ENCODE assay signal across 30 cellular contexts in the genomic region with DNA sequence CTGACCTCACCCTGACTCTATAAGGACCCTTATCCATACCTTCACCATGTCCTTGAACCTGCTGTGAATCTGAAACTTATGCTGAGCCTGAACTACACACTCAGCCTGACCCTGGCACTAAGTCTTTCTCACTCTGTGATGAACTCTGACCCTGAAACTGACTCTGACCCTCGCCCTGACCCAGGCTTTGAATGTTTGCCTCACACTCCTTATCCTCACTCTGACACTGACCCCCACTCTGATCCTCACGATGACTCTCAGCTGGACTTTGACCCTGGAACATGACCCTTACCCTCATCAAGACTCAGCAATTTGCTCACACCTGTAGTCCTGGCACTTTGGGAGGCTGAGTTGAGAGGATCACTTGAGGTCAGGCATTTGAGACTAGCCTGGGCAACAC. TPM values are rescaled to one million over a fixed set of nuclear protein-coding genes. Genes with fewer than 3 reads are reported as not detected.
DNase-seq lines count a peak whose midpoint lies in the region; ATAC-seq, FAIRE-seq and TF ChIP-seq lines count a peak whose summit lies in the region.
"Had no signal": no experiment of that assay in that cellular context is flagged by ENCODE, and none has a peak within 500 bp of the region (broad histone marks: within the 10 kb centered on the region; RNA-seq: fewer than 3 reads in every experiment).

No MANE protein-coding gene starts in this region.

- H4K20me1 ChIP-seq in K562 (replicated peaks; ENCODE audit: control insufficient read depth, insufficient read depth, low read length) (no peaks in the 10 kb centered on the region), H1 (replicated peaks in 1 of 2; ENCODE audit: control insufficient read depth in 1 of 2, insufficient read depth in 2 of 2, low read length in 2 of 2) (no peaks in the 10 kb centered on the region)
- H4K20me1 ChIP-seq: BLaER1 had no signal

- peaks cover 9% of the 10 kb centered on the region; the same call in 1 of the 2 replicates for H3K23me2 ChIP-seq in H1 (ENCODE audit: low read depth, low read length)

- H3K27me3 ChIP-seq in K562 (ENCODE audit: control insufficient read depth in 2 of 2, insufficient read depth in 2 of 2, low read length in 2 of 2) (no peaks in the 10 kb centered on the region), H1 (replicated peaks in 1 of 4; ENCODE audit: control insufficient read depth in 3 of 4, extremely low read depth in 1 of 4, insufficient read depth in 3 of 4, low read length in 3 of 4) (peaks cover 5 to 31% (median 24%) of the 10 kb centered on the region in 4 experiments), aorta (ENCODE audit: control insufficient read depth in 1 of 2, insufficient read depth in 2 of 2, low read length in 1 of 2) (no peaks in the 10 kb centered on the region), esophagus squamous epithelium (peaks cover 0 to 77% (median 0%) of the 10 kb centered on the region in 4 donors)

- H2BK20ac ChIP-seq in H1 (ENCODE audit: low read length), result no peak overlapping the region

- H3K4me2 ChIP-seq in K562 (ENCODE audit: insufficient read depth, low read length) (no peak overlapping the region), H1 (ENCODE audit: insufficient read depth in 1 of 2, low read depth in 2 of 2, low read length in 2 of 2) (no peak overlapping the region)
- H3K4me2 ChIP-seq: BLaER1 had no signal

- H3K23ac ChIP-seq in H1 (ENCODE audit: insufficient read length), result no peak overlapping the region

- TF ChIP-seq CTCF in K562 (IDR thresholded peaks at IDR 0.05 in 2 of 3, conservative IDR thresholded peaks at IDR 0.05 in 1 of 3; ENCODE audit: insufficient read depth in 2 of 3, low read depth in 1 of 3, low read length in 3 of 3) (no peak), H1 (IDR thresholded peaks at IDR 0.05; ENCODE audit: control extremely low read depth in 1 of 3, insufficient read depth in 1 of 3, low read depth in 1 of 3, low read length in 3 of 3) (no peak), esophagus squamous epithelium (IDR thresholded peaks at IDR 0.05) (no peak)

- BruUV-seq in K562 (replicated peaks; lab: Mats Ljungman, UMichigan), result no TSS peak

- intact Hi-C loops in K562 (cut with micrococcal nuclease) (no loop called here), aorta (cut with DNase I) (no loop called here), esophagus squamous epithelium (cut with DNase I) (no loop called here)

- H2AFZ ChIP-seq in K562 (ENCODE audit: low read depth, low read length), result no peak overlapping the region
- H2AFZ ChIP-seq in H1 (ENCODE audit: low read length), result no peak overlapping the region

- no peaks in the 10 kb centered on the region for H3K36me3 ChIP-seq in K562 (ENCODE audit: control insufficient read depth, insufficient read depth, low read length)
- no peaks in the 10 kb centered on the region for H3K36me3 ChIP-seq in H1 (ENCODE audit: control insufficient read depth in 2 of 4, insufficient read depth in 4 of 4, low read length in 3 of 4)
- no peaks in the 10 kb centered on the region for H3K36me3 ChIP-seq in aorta (ENCODE audit: control insufficient read depth in 1 of 2, insufficient read depth in 2 of 2, low read length in 1 of 2)
- H3K36me3 ChIP-seq in esophagus squamous epithelium, result no peaks in the 10 kb centered on the region
- H3K36me3 ChIP-seq: BE2C, BLaER1 had no signal

- in situ Hi-C loops in K562 (cut with MboI), result no loop called here

- H2BK120ac ChIP-seq in H1 (replicated peaks; ENCODE audit: low read depth, low read length), result no peak overlapping the region

- no peak overlapping the region for H3K27ac ChIP-seq in K562 (ENCODE audit: extremely low read depth, low read depth, low read length)
- no peak overlapping the region for H3K27ac ChIP-seq in H1 (ENCODE audit: low read depth, low read length)
- H3K27ac ChIP-seq in aorta (ENCODE audit: low read depth in 1 of 2, low read length in 2 of 2), result no peak overlapping the region
- H3K27ac ChIP-seq in esophagus squamous epithelium, result no peak overlapping the region
- H3K27ac ChIP-seq: BLaER1 had no signal

- H3K56ac ChIP-seq in H1 (replicated peaks; ENCODE audit: insufficient read length, low read depth, low read length), result no peak overlapping the region

- no peak for DNase-seq in K562 (ENCODE audit: extremely low read depth in 1 of 4, low spot score in 3 of 4)
- DNase-seq in H1 (ENCODE audit: low read depth in 1 of 2, low spot score in 2 of 2), result no peak
- DNase-seq in aorta, result no peak
- no peak for DNase-seq in NCI-H446 treated with DMSO at 0.1 percent for 48 hours (lab: John Stamatoyannopoulos, UW)
- no peak for DNase-seq in esophagus squamous epithelium (lab: John Stamatoyannopoulos, UW)
- DNase-seq: 8988T; ACHN; BE2C; C1 segment of cervical spinal cord; CD4-positive, alpha-beta memory T cell; CD4-positive, CD25-positive, alpha-beta regulatory T cell; CD8-positive, alpha-beta memory T cell; COR-L47; DMS 273 treated with DMSO at 0.1 percent for 48 hours; DMS153; DMS53; DMS79; DND-41; EL; GDM1 had no signal

- TF ChIP-seq RAD21 in K562 (CRISPR knock-in tag; conservative IDR thresholded peaks at IDR 0.05 in 1 of 2, IDR thresholded peaks at IDR 0.05 in 1 of 2) (no peak), H1 (IDR thresholded peaks at IDR 0.05 in 1 of 2, conservative IDR thresholded peaks at IDR 0.05 in 1 of 2; ENCODE audit: low read depth in 2 of 2, low read length in 2 of 2) (no peak)

- H4K5ac ChIP-seq in H1 (ENCODE audit: insufficient read length, low read depth, low read length), result no peak overlapping the region

- no peak overlapping the region for H3K14ac ChIP-seq in H1 (ENCODE audit: insufficient read length)

- no peaks in the 10 kb centered on the region for H3K79me1 ChIP-seq in H1 (ENCODE audit: low read depth, low read length)

- no peak overlapping the region for H4K8ac ChIP-seq in H1 (ENCODE audit: extremely low read depth, insufficient read depth, low read length)

- H4K91ac ChIP-seq in H1 (replicated peaks; ENCODE audit: insufficient read length, low read length), result no peak overlapping the region

- ATAC-seq in K562 (no peak), aorta (ENCODE audit: low FRiP score) (peak; percentile 21)
- ATAC-seq: GM12878 had no signal

- no peak overlapping the region for H3K18ac ChIP-seq in H1 (ENCODE audit: extremely low read depth, low read length)

- 0 out of 2 replicates have a peak overlapping the region, but pooled peaks have one; percentile 65 for H2AK5ac ChIP-seq in H1 (ENCODE audit: low read depth, low read length)

- no peak overlapping the region for H3K4ac ChIP-seq in H1 (replicated peaks; ENCODE audit: insufficient read length, low read depth, low read length)

- CTCF ChIA-PET in K562 (lab: Yijun Ruan, JAX; ENCODE audit: low intra/inter-chr PET ratio) (no interaction called here), H1 (lab: Charles Lee; ENCODE audit: partially characterized antibody) (no interaction called here)

- H3K9ac ChIP-seq in K562 (ENCODE audit: insufficient read depth in 1 of 2, low read depth in 2 of 2, low read length in 2 of 2) (no peak overlapping the region), H1 (replicated peaks in 1 of 4; ENCODE audit: extremely low read depth in 1 of 4, low read depth in 3 of 4, low read length in 3 of 4) (no peak overlapping the region)
- H3K9ac ChIP-seq: BLaER1 had no signal

- POLR2A ChIA-PET in K562 (lab: Yijun Ruan, JAX), result interaction anchor here (0.8 kb wide), 1 partner anchor 161 kb away, joined by 3 read pairs; no protein-coding TSS in a partner anchor
- POLR2A ChIA-PET in H1 (lab: Charles Lee; ENCODE audit: partially characterized antibody), result interaction anchor here (5.1 kb wide), 1 partner anchor 25 kb away, joined by 27 read pairs; a partner anchor contains a TSS

- FAIRE-seq in K562 (lab: Jason Lieb, UNC) (no peak), H1 (lab: Jason Lieb, UNC) (no peak)
- FAIRE-seq: A204.1, GM12878, GM12892, GM18507 had no signal

- no peaks in the 10 kb centered on the region for H3K9me1 ChIP-seq in K562 (ENCODE audit: control insufficient read depth, insufficient read depth, low read length)

- H3K9me3 ChIP-seq in K562 (replicated peaks; ENCODE audit: control insufficient read depth, insufficient read depth, low read depth, low read length) (0 out of 2 replicates have a peak, but pooled peaks cover 1% of the 10 kb centered on the region), H1 (ENCODE audit: insufficient read depth in 2 of 2, low read depth in 1 of 2, low read length in 1 of 2) (peaks cover 0 to 4% of the 10 kb centered on the region in 2 experiments; a peak in 2 of 4 replicates), aorta (ENCODE audit: control insufficient read depth, low read length) (no peaks in the 10 kb centered on the region), esophagus squamous epithelium (no peaks in the 10 kb centered on the region)
- H3K9me3 ChIP-seq: BE2C had no signal

- 15% methylated on average over 2 of the region's 2 CpGs for WGBS in K562 (ENCODE audit: insufficient coverage, low coverage, missing lambda C conversion rate)
- 80% methylated on average over 2 of the region's 2 CpGs; no CpG with 5 or more reads in 1 of the 2 experiments for WGBS in H1 (ENCODE audit: extremely low coverage in 1 of 2, insufficient coverage in 1 of 2, insufficient read length in 1 of 2, insufficient replicate concordance in 2 of 2, low coverage in 1 of 2, low lambda C conversion rate in 2 of 2, missing lambda C conversion rate in 1 of 2), 2 experiments
- 78 to 81% methylated on average over 2 of the region's 2 CpGs for WGBS in aorta, 2 donors
- 38 to 64% methylated on average over 1 to 2 of the region's 2 CpGs for WGBS in esophagus squamous epithelium, 2 donors

- H3K4me3 ChIP-seq in K562 (no peak overlapping the region), H1 (ENCODE audit: extremely low read depth in 1 of 4, insufficient read depth in 2 of 4, low read depth in 3 of 4, low read length in 4 of 4) (no peak overlapping the region), aorta (ENCODE audit: low read length in 2 of 2) (no peak overlapping the region), esophagus squamous epithelium (no peak overlapping the region)
- H3K4me3 ChIP-seq: BLaER1, GM12878 had no signal

- no peak overlapping the region for H2BK5ac ChIP-seq in H1 (ENCODE audit: low read depth, low read length)

- peak overlapping the region; percentile 80; the same call in 1 of the 2 replicates for H2BK12ac ChIP-seq in H1 (ENCODE audit: low read depth, low read length)

- TF ChIP-seq EP300 in K562 (IDR thresholded peaks at IDR 0.05; ENCODE audit: low read length) (no peak), H1 (IDR thresholded peaks at IDR 0.05; ENCODE audit: borderline replicate concordance in 1 of 2, low read depth in 2 of 2, low read length in 2 of 2) (no peak)

- TF ChIP-seq POLR2A in K562 (conservative IDR thresholded peaks at IDR 0.05), result no peak
- no peak for TF ChIP-seq POLR2A in H1 (IDR thresholded peaks at IDR 0.05; ENCODE audit: control extremely low read depth in 1 of 2, low read depth in 2 of 2, low read length in 2 of 2)
- no peak for TF ChIP-seq POLR2A in esophagus squamous epithelium (IDR thresholded peaks at IDR 0.05)

- no peaks in the 10 kb centered on the region for H3K79me2 ChIP-seq in K562 (ENCODE audit: control insufficient read depth, insufficient read depth, low read length)
- no peaks in the 10 kb centered on the region for H3K79me2 ChIP-seq in H1 (ENCODE audit: control insufficient read depth in 1 of 2, insufficient read depth in 2 of 2, low read length in 2 of 2)

- no peak overlapping the region for H2BK15ac ChIP-seq in H1 (ENCODE audit: low read length)

- H3K4me1 ChIP-seq in K562 (replicated peaks in 1 of 2; ENCODE audit: control insufficient read depth in 2 of 2, insufficient read depth in 2 of 2, low read length in 2 of 2) (peaks cover 22 to 24% of the 10 kb centered on the region in 2 experiments; a peak in 4 of 5 replicates), H1 (replicated peaks in 1 of 4; ENCODE audit: control insufficient read depth in 3 of 4, insufficient read depth in 4 of 4, low read length in 3 of 4) (peaks cover 6 to 14% (median 8%) of the 10 kb centered on the region in 4 experiments), aorta (ENCODE audit: control insufficient read depth in 1 of 2, insufficient read depth in 2 of 2, low read length in 2 of 2) (no peaks in the 10 kb centered on the region), esophagus squamous epithelium (peaks cover 0 to 20% (median 3%) of the 10 kb centered on the region in 3 donors)
- H3K4me1 ChIP-seq: BE2C, BLaER1 had no signal

RNA-seq across cellular contexts. Expression of a gene that starts 4.4 kb away (rescaled TPM):
- total RNA-seq in K562 (2011; cell fraction: chromatin; rRNA removed; ENCODE audit: low replicate concordance), result 1.1 TPM in 1 of 2 replicates, not detected in the other
- 3.0 and 3.4 TPM in 2 replicates for total RNA-seq in K562 (2011; cell fraction: nucleolus; rRNA removed)
- 5.1 TPM in 1 of 2 replicates, not detected in the other for total RNA-seq in K562 (2011; cell fraction: nucleoplasm; rRNA removed)
- total RNA-seq in K562 (2014; rRNA removed) (23.3 and 25.8 TPM in 2 replicates), K562 (2014; rRNA removed; fragmentation: Illumina TruSeq; extraction: Trizol) (18.1 and 21.6 TPM in 2 replicates), K562 (2015; rRNA removed; fragmentation: Illumina TruSeq; extraction: Trizol) (12.0 and 13.0 TPM in 2 replicates), K562 (2021) (21.3 TPM in 2 replicates), aorta (1 to 10 TPM in 1 of 2 donors, not detected in 1; 4.7 TPM), esophagus squamous epithelium (not detected)
- polyA plus RNA-seq in K562 (2011; rRNA removed) (6.1 and 6.6 TPM in 2 replicates), K562 (2014; fragmentation: Illumina TruSeq; extraction: Trizol) (23.3 and 45.7 TPM in 2 replicates), K562 (2014; fragmentation: Nextera tagmentation; extraction: Ambion mirVana) (10 to 100 TPM; 82.9 to 99.1 TPM), K562 (2014; rRNA removed) (29.6 and 30.7 TPM in 2 replicates), H1 (2011; rRNA removed) (4.8 and 15.3 TPM in 2 replicates), aorta (not detected)
- 5.8 and 8.3 TPM in 2 replicates for polyA plus RNA-seq in K562 (2011; cell fraction: cytosol; rRNA removed)
- 0.88 and 2.4 TPM in 2 replicates for polyA plus RNA-seq in K562 (2011; cell fraction: nucleus; rRNA removed)
- 20.2 and 30.0 TPM in 2 replicates for polyA plus RNA-seq in K562 (2012)
- 2.7 TPM in 1 of 2 replicates, not detected in the other for polyA minus RNA-seq in K562 (2011; rRNA and poly(A)+ RNA removed)
- polyA minus RNA-seq in K562 (2011; cell fraction: cytosol; rRNA and poly(A)+ RNA removed), result not detected in 2 replicates
- not detected in 2 replicates for polyA minus RNA-seq in K562 (2011; cell fraction: nucleus; rRNA and poly(A)+ RNA removed)
- total RNA-seq in H1 (2021; fragmentation: NEBNext Ultra II Directional; extraction: Animal tissue kit (Norgen Biotek cat#: 25700)), result 0.91 and 1.4 TPM in 2 replicates
- 4.2 TPM for polyA plus RNA-seq in H1 (2011; cell fraction: cytosol; rRNA removed)
- 13.1 TPM for polyA plus RNA-seq in H1 (2011; cell fraction: nucleus; rRNA removed)
- 5.3 to 7.0 TPM (median 6.1 TPM) in 4 replicates for polyA plus RNA-seq in H1 (2012, experiment 1 of 2)
- polyA plus RNA-seq in H1 (2012, experiment 2 of 2), result 4.5 TPM
- polyA plus RNA-seq in H1 (2013, experiment 1 of 2), result 11.1 TPM
- polyA plus RNA-seq in H1 (2013, experiment 2 of 2), result 8.3 TPM
- 0.88 and 2.4 TPM in 2 replicates for polyA minus RNA-seq in H1 (2011; rRNA and poly(A)+ RNA removed)
- not detected for polyA minus RNA-seq in H1 (2011; cell fraction: cytosol; rRNA and poly(A)+ RNA removed)
- polyA minus RNA-seq in H1 (2011; cell fraction: nucleus; rRNA and poly(A)+ RNA removed), result not detected
- total RNA-seq: A673; CD4-positive, alpha-beta memory T cell; CD4-positive, CD25-positive, alpha-beta regulatory T cell; CD8-positive, alpha-beta memory T cell; Daoy; G401; GM12878 had no signal
- polyA plus RNA-seq: AG04450; CD4-positive, alpha-beta memory T cell; CD4-positive, CD25-positive, alpha-beta regulatory T cell; CD8-positive, alpha-beta memory T cell; GM12878 had no signal

RNA-seq across cellular contexts. Expression of a gene that starts 23.9 kb away (rescaled TPM):
- total RNA-seq in K562 (2011; cell fraction: chromatin; rRNA removed; ENCODE audit: low replicate concordance), result 95.6 and 204 TPM in 2 replicates
- total RNA-seq in K562 (2011; cell fraction: nucleolus; rRNA removed), result 127 and 145 TPM in 2 replicates
- total RNA-seq in K562 (2011; cell fraction: nucleoplasm; rRNA removed), result 113 and 120 TPM in 2 replicates
- total RNA-seq in K562 (2014; rRNA removed) (27.6 and 35.1 TPM in 2 replicates), K562 (2014; rRNA removed; fragmentation: Illumina TruSeq; extraction: Trizol) (15.8 and 17.8 TPM in 2 replicates), K562 (2015; rRNA removed; fragmentation: Illumina TruSeq; extraction: Trizol) (22.9 and 23.4 TPM in 2 replicates), K562 (2021) (44.1 and 49.8 TPM in 2 replicates), aorta (10 to 100 TPM; 50.6 to 62.4 TPM), esophagus squamous epithelium (10 to 100 TPM; 33.7 to 52.3 (median 39.1) TPM)
- polyA plus RNA-seq in K562 (2011; rRNA removed) (46.7 and 74.1 TPM in 2 replicates), K562 (2014; fragmentation: Illumina TruSeq; extraction: Trizol) (43.2 and 54.4 TPM in 2 replicates), K562 (2014; fragmentation: Nextera tagmentation; extraction: Ambion mirVana) (under 1 TPM; 0.80 to 0.89 TPM), K562 (2014; rRNA removed) (52.8 and 54.4 TPM in 2 replicates), H1 (2011; rRNA removed) (33.7 and 53.0 TPM in 2 replicates), aorta (10 to 100 TPM; 15.3 to 71.7 TPM)
- 66.4 and 70.6 TPM in 2 replicates for polyA plus RNA-seq in K562 (2011; cell fraction: cytosol; rRNA removed)
- 343 and 373 TPM in 2 replicates for polyA plus RNA-seq in K562 (2011; cell fraction: nucleus; rRNA removed)
- 40.1 and 104 TPM in 2 replicates for polyA plus RNA-seq in K562 (2012)
- polyA minus RNA-seq in K562 (2011; rRNA and poly(A)+ RNA removed), result 35.6 and 38.8 TPM in 2 replicates
- polyA minus RNA-seq in K562 (2011; cell fraction: cytosol; rRNA and poly(A)+ RNA removed), result 36.8 and 41.0 TPM in 2 replicates
- 50.6 and 81.8 TPM in 2 replicates for polyA minus RNA-seq in K562 (2011; cell fraction: nucleus; rRNA and poly(A)+ RNA removed)
- total RNA-seq in H1 (2021; fragmentation: NEBNext Ultra II Directional; extraction: Animal tissue kit (Norgen Biotek cat#: 25700)), result 20.3 and 22.5 TPM in 2 replicates
- 34.5 TPM for polyA plus RNA-seq in H1 (2011; cell fraction: cytosol; rRNA removed)
- polyA plus RNA-seq in H1 (2011; cell fraction: nucleus; rRNA removed), result 88.5 TPM
- polyA plus RNA-seq in H1 (2012, experiment 1 of 2), result 19.4 to 40.1 TPM (median 32.8 TPM) in 4 replicates
- polyA plus RNA-seq in H1 (2012, experiment 2 of 2), result 28.2 TPM
- 32.5 TPM for polyA plus RNA-seq in H1 (2013, experiment 1 of 2)
- polyA plus RNA-seq in H1 (2013, experiment 2 of 2), result 34.6 TPM
- polyA minus RNA-seq in H1 (2011; rRNA and poly(A)+ RNA removed), result 27.5 and 40.1 TPM in 2 replicates
- 16.2 TPM for polyA minus RNA-seq in H1 (2011; cell fraction: cytosol; rRNA and poly(A)+ RNA removed)
- polyA minus RNA-seq in H1 (2011; cell fraction: nucleus; rRNA and poly(A)+ RNA removed), result 41.8 TPM

RNA-seq across cellular contexts. Expression of a gene that starts 49.2 kb away (rescaled TPM):
- not detected in 2 replicates for total RNA-seq in K562 (2011; cell fraction: chromatin; rRNA removed; ENCODE audit: low replicate concordance)
- total RNA-seq in K562 (2011; cell fraction: nucleolus; rRNA removed), result not detected in 2 replicates
- not detected in 2 replicates for total RNA-seq in K562 (2011; cell fraction: nucleoplasm; rRNA removed)
- total RNA-seq in K562 (2014; rRNA removed), result not detected in 2 replicates
- not detected in 2 replicates for total RNA-seq in K562 (2014; rRNA removed; fragmentation: Illumina TruSeq; extraction: Trizol)
- not detected in 2 replicates for total RNA-seq in K562 (2015; rRNA removed; fragmentation: Illumina TruSeq; extraction: Trizol)
- 0.07 TPM in 1 of 2 replicates, not detected in the other for total RNA-seq in K562 (2021)
- not detected in 2 replicates for polyA plus RNA-seq in K562 (2011; rRNA removed)
- 0.03 TPM in 1 of 2 replicates, not detected in the other for polyA plus RNA-seq in K562 (2011; cell fraction: cytosol; rRNA removed)
- not detected in 2 replicates for polyA plus RNA-seq in K562 (2011; cell fraction: nucleus; rRNA removed)
- 0.56 and 2.4 TPM in 2 replicates for polyA plus RNA-seq in K562 (2012)
- polyA plus RNA-seq in K562 (2014; fragmentation: Illumina TruSeq; extraction: Trizol), result not detected in 2 replicates
- polyA plus RNA-seq in K562 (2014; fragmentation: Nextera tagmentation; extraction: Ambion mirVana), result 1 to 10 TPM; 2.2 to 2.7 TPM
- not detected in 2 replicates for polyA plus RNA-seq in K562 (2014; rRNA removed)
- polyA minus RNA-seq in K562 (2011; rRNA and poly(A)+ RNA removed), result not detected in 2 replicates
- not detected in 2 replicates for polyA minus RNA-seq in K562 (2011; cell fraction: cytosol; rRNA and poly(A)+ RNA removed)
- polyA minus RNA-seq in K562 (2011; cell fraction: nucleus; rRNA and poly(A)+ RNA removed), result not detected in 2 replicates
- 0.56 and 1.1 TPM in 2 replicates for total RNA-seq in H1 (2021; fragmentation: NEBNext Ultra II Directional; extraction: Animal tissue kit (Norgen Biotek cat#: 25700))
- polyA plus RNA-seq in H1 (2011; rRNA removed), result 4.1 and 4.4 TPM in 2 replicates
- 2.4 TPM for polyA plus RNA-seq in H1 (2011; cell fraction: cytosol; rRNA removed)
- 5.1 TPM for polyA plus RNA-seq in H1 (2011; cell fraction: nucleus; rRNA removed)
- 3.1 to 5.5 TPM (median 4.1 TPM) in 4 replicates for polyA plus RNA-seq in H1 (2012, experiment 1 of 2)
- polyA plus RNA-seq in H1 (2012, experiment 2 of 2), result 2.7 TPM
- polyA plus RNA-seq in H1 (2013, experiment 1 of 2), result 1.0 TPM
- polyA plus RNA-seq in H1 (2013, experiment 2 of 2), result 0.77 TPM
- 1.4 and 1.8 TPM in 2 replicates for polyA minus RNA-seq in H1 (2011; rRNA and poly(A)+ RNA removed)
- 0.81 TPM for polyA minus RNA-seq in H1 (2011; cell fraction: cytosol; rRNA and poly(A)+ RNA removed)
- polyA minus RNA-seq in H1 (2011; cell fraction: nucleus; rRNA and poly(A)+ RNA removed), result 5.9 TPM
- under 1 TPM; 0.24 to 0.65 TPM for total RNA-seq in aorta
- polyA plus RNA-seq in aorta, result 1 to 10 TPM in 1 of 2 donors, not detected in 1; 2.3 TPM
- total RNA-seq in esophagus squamous epithelium, result not detected
- total RNA-seq: A673, Daoy, G401, GM12878 had no signal
- polyA plus RNA-seq: AG04450, CD14-positive monocyte had no signal
